Comparison of ENCODE assay signal across 8 cellular contexts in genomic region chr11:66958232-66958955, GRCh38. TPM values are rescaled to one million over a fixed set of nuclear protein-coding genes. Genes with fewer than 3 reads are reported as not detected.
DNase-seq lines count a peak whose midpoint lies in the region; ATAC-seq and TF ChIP-seq lines count a peak whose summit lies in the region.

PC (minus strand) TSS chr11:66958383; CDS start chr11:66872159, 86,224 bp downstream.

- intact Hi-C loops in A673 (cut with micrococcal nuclease; ENCODE audit: unreplicated experiment), result loop anchor here (5.0 kb wide), 1 partner anchor 116 kb away; the partner anchor contains the start of gene RCE1

- peak within 1 kb of the TSS; percentile 69 for H3K4me3 ChIP-seq in A673 (ENCODE audit: low read depth, low read length, poor library complexity, severe bottlenecking)

- DNase-seq in A673 (ENCODE audit: low spot score) (peak; percentile 100), NCI-H2227 treated with DMSO at 0.1 percent for 48 hours (lab: John Stamatoyannopoulos, UW) (peak; percentile 100), cerebellar nuclear complex (lab: John Stamatoyannopoulos, UW) (peak; percentile 99), iris pigment epithelial cell (ENCODE audit: low read depth) (peak; percentile 100)
- peak; percentile 94 for DNase-seq in activated CD4-positive, alpha-beta T cell treated with anti-CD3 and anti-CD28 coated beads for 1 hour
- peak; percentile 95 to 98 for DNase-seq in stimulated activated CD4-positive, alpha-beta T cell treated with anti-CD3 and anti-CD28 coated beads, Interleukin-12 subunit alpha, Interleukin-12 subunit beta, amount 100 ng/mL, for 24 hours (ENCODE audit: low read depth in 2 of 2)

- H3K36me3 ChIP-seq in A673 (ENCODE audit: insufficient read depth, low read length, poor library complexity, severe bottlenecking), result no peaks in the 10 kb centered on the region

- H3K27ac ChIP-seq in A673 (ENCODE audit: low read depth, low read length, poor library complexity, severe bottlenecking), result peak within 1 kb of the TSS; percentile 68

- no TSS peak for BruUV-seq in A673 (replicated peaks; lab: Mats Ljungman, UMichigan)

- H3K27me3 ChIP-seq in A673 (replicated peaks; ENCODE audit: insufficient read depth, low read depth, low read length, poor library complexity), result no peaks in the 10 kb centered on the region

- ATAC-seq in GM18873 (IDR thresholded peaks at IDR 0.05; ENCODE audit: low FRiP score, unreplicated experiment) (peak; percentile 75), HG03139 (IDR thresholded peaks at IDR 0.05; ENCODE audit: unreplicated experiment) (peak; percentile 85)

- POLR2A ChIA-PET in A673 (lab: Charles Lee; ENCODE audit: low non-redundant PET), result interaction anchor here (0.6 kb wide), 1 partner anchor 80 kb away, joined by 4 read pairs; no protein-coding TSS in a partner anchor

- no peak for TF ChIP-seq CTCF in A673 (conservative IDR thresholded peaks at IDR 0.05; ENCODE audit: low read depth, low read length)

- H3K4me1 ChIP-seq in A673 (ENCODE audit: insufficient read depth, low read length, poor library complexity, severe bottlenecking), result peaks cover 24% of the 10 kb centered on the region

- CTCF ChIA-PET in A673 (lab: Charles Lee), result no interaction called here

- no peaks in the 10 kb centered on the region for H3K9me3 ChIP-seq in A673 (ENCODE audit: low read depth, low read length, poor library complexity, severe bottlenecking)

RNA-seq across cellular contexts. Expression of gene PC, which starts in this region (rescaled TPM):
- total RNA-seq in A673 (2021), result 39.1 and 44.5 TPM in 2 replicates

Comparison
In these comparisons a context has a peak if more than half of its experiments do, and no peak if none do; other contexts are left out.
1. Peak in every context shown above with its lines: DNase-seq, ATAC-seq, H3K4me3 ChIP-seq and H3K27ac ChIP-seq.